1 cellular context compared by ENCODE assay signal in the genomic region with DNA sequence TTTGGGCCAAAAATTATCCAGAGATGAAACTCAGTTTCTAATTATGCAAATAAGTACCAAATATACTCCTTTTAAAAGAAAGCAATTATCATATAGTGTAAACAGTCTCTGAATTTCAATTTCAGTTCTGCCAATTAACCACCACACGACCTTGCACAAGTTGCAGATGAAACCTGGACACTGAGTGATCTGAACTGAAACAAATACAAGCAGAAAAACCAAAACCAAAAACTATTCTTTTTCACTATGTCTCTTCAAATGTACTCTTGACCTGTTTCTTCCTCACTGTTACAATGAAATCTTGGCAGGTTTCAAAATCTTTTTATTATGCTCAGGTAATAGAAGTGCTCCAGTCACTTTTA.
TF ChIP-seq lines count a peak whose summit lies in the region.

No MANE protein-coding gene starts in this region.

TF ChIP-seq in WTC11, 78 proteins besides CTCF, POLR2A, EP300 and RAD21 (continued from another document):
- TF ChIP-seq, protein P1, sequence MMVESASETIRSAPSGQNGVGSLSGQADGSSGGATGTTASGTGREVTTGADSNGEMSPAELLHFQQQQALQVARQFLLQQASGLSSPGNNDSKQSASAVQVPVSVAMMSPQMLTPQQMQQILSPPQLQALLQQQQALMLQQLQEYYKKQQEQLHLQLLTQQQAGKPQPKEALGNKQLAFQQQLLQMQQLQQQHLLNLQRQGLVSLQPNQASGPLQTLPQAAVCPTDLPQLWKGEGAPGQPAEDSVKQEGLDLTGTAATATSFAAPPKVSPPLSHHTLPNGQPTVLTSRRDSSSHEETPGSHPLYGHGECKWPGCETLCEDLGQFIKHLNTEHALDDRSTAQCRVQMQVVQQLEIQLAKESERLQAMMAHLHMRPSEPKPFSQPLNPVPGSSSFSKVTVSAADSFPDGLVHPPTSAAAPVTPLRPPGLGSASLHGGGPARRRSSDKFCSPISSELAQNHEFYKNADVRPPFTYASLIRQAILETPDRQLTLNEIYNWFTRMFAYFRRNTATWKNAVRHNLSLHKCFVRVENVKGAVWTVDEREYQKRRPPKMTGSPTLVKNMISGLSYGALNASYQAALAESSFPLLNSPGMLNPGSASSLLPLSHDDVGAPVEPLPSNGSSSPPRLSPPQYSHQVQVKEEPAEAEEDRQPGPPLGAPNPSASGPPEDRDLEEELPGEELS (CRISPR knock-in tag; IDR thresholded peaks at IDR 0.05) = no peak
- TF ChIP-seq NR1H2 (CRISPR knock-in tag; IDR thresholded peaks at IDR 0.05) (no peak), TEAD4 (CRISPR knock-in tag; IDR thresholded peaks at IDR 0.05) (no peak)
- TF ChIP-seq, protein P2, sequence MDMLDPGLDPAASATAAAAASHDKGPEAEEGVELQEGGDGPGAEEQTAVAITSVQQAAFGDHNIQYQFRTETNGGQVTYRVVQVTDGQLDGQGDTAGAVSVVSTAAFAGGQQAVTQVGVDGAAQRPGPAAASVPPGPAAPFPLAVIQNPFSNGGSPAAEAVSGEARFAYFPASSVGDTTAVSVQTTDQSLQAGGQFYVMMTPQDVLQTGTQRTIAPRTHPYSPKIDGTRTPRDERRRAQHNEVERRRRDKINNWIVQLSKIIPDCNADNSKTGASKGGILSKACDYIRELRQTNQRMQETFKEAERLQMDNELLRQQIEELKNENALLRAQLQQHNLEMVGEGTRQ (CRISPR knock-in tag; IDR thresholded peaks at IDR 0.05) = no peak
- TF ChIP-seq, protein P3, sequence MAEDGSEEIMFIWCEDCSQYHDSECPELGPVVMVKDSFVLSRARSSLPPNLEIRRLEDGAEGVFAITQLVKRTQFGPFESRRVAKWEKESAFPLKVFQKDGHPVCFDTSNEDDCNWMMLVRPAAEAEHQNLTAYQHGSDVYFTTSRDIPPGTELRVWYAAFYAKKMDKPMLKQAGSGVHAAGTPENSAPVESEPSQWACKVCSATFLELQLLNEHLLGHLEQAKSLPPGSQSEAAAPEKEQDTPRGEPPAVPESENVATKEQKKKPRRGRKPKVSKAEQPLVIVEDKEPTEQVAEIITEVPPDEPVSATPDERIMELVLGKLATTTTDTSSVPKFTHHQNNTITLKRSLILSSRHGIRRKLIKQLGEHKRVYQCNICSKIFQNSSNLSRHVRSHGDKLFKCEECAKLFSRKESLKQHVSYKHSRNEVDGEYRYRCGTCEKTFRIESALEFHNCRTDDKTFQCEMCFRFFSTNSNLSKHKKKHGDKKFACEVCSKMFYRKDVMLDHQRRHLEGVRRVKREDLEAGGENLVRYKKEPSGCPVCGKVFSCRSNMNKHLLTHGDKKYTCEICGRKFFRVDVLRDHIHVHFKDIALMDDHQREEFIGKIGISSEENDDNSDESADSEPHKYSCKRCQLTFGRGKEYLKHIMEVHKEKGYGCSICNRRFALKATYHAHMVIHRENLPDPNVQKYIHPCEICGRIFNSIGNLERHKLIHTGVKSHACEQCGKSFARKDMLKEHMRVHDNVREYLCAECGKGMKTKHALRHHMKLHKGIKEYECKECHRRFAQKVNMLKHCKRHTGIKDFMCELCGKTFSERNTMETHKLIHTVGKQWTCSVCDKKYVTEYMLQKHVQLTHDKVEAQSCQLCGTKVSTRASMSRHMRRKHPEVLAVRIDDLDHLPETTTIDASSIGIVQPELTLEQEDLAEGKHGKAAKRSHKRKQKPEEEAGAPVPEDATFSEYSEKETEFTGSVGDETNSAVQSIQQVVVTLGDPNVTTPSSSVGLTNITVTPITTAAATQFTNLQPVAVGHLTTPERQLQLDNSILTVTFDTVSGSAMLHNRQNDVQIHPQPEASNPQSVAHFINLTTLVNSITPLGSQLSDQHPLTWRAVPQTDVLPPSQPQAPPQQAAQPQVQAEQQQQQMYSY (CRISPR knock-in tag; IDR thresholded peaks at IDR 0.05) = no peak
TF ChIP-seq in WTC11: peak in this region for 0.
